In genomic region chr20:25508083-25508770, GRCh38 we compare ENCODE assay signal across 8 cellular contexts.
A peak's percentile ranks its signal among the peaks of the same experiment; 100 is the strongest.
DNase-seq lines count a peak whose midpoint lies in the region; ATAC-seq lines count a peak whose summit lies in the region.

No MANE protein-coding gene starts in this region.

- DNase-seq in A172 (ENCODE audit: low spot score) (peak; percentile 96), HK-2 (ENCODE audit: unreplicated experiment) (peak; percentile 70), astrocyte of the hippocampus (ENCODE audit: low read depth, low spot score) (peak; percentile 91), left kidney (ENCODE audit: low read depth, low spot score) (peak; percentile 27), DMS79 treated with DMSO at 0.1 percent for 48 hours (lab: John Stamatoyannopoulos, UW) (no peak), SW 1271 (lab: John Stamatoyannopoulos, UW) (no peak)
- DNase-seq in activated CD4-positive, alpha-beta T cell treated with anti-CD3 and anti-CD28 coated beads, Interleukin-2, amount 50 U/mL, for 48 hours: no peak

- ATAC-seq in HG03025 (IDR thresholded peaks at IDR 0.05; ENCODE audit: low FRiP score, unreplicated experiment): no peak

Comparison
In these comparisons a context has a peak if more than half of its experiments do, and no peak if none do; other contexts are left out.
1. DNase-seq: peak in A172 (single experiment), HK-2 (single experiment), astrocyte of the hippocampus (single experiment) and left kidney (single experiment); none in DMS79 treated with DMSO at 0.1 percent for 48 hours (single experiment), SW 1271 (0 of 2) and activated CD4-positive, alpha-beta T cell treated with anti-CD3 and anti-CD28 coated beads, Interleukin-2, amount 50 U/mL, for 48 hours (0 of 2).